17 cellular contexts compared by ENCODE assay signal in genomic region chr7:103877565-103877964, GRCh38.
A peak's percentile ranks its signal among the peaks of the same experiment; 100 is the strongest.
DNase-seq lines count a peak whose midpoint lies in the region; ATAC-seq, FAIRE-seq and TF ChIP-seq lines count a peak whose summit lies in the region.
"Had no signal": no experiment of that assay in that cellular context is flagged by ENCODE, and none has a peak within 500 bp of the region (broad histone marks: within the 10 kb centered on the region; RNA-seq: fewer than 3 reads in every experiment).

No MANE protein-coding gene starts in this region.

- CTCF ChIA-PET in WTC11 (lab: Charles Lee): interaction anchor here (0.7 to 1.2 kb wide), 2 partner anchors 29 to 46 kb away, joined by 3 to 4 read pairs; no protein-coding TSS in a partner anchor

- H3K36me3 Mint-ChIP-seq in WTC11: no peaks in the 10 kb centered on the region
- H3K36me3 Mint-ChIP-seq: CD14-positive monocyte; CD8-positive, alpha-beta memory T cell had no signal

- H3K27me3 ChIP-seq in gastrocnemius medialis: no peaks in the 10 kb centered on the region

- DNase-seq in GM12864 (ENCODE audit: low read depth) (no peak), WTC11 (ENCODE audit: low spot score) (no peak), fibroblast of mammary gland (ENCODE audit: low read depth) (no peak), urothelium cell line (ENCODE audit: low spot score) (no peak), NCI-H1930 (lab: John Stamatoyannopoulos, UW) (no peak), NCI-H1105 (lab: John Stamatoyannopoulos, UW) (no peak), gastrocnemius medialis (no peak)
- DNase-seq: Caco-2; CD8-positive, alpha-beta memory T cell; DND-41; GDM1 had no signal

- peaks cover 10% of the 10 kb centered on the region for H3K4me1 Mint-ChIP-seq in WTC11
- H3K4me1 Mint-ChIP-seq: CD14-positive monocyte; CD8-positive, alpha-beta memory T cell had no signal

- no peaks in the 10 kb centered on the region for H3K4me1 ChIP-seq in gastrocnemius medialis
- H3K4me1 ChIP-seq: A549, Caco-2 had no signal

- H3K27ac Mint-ChIP-seq in WTC11: no peak overlapping the region
- H3K27ac Mint-ChIP-seq: CD14-positive monocyte; CD8-positive, alpha-beta memory T cell had no signal

- peaks cover 3% of the 10 kb centered on the region for H3K9me3 Mint-ChIP-seq in WTC11
- H3K9me3 Mint-ChIP-seq: CD8-positive, alpha-beta memory T cell had no signal

- no peaks in the 10 kb centered on the region for H3K36me3 ChIP-seq in gastrocnemius medialis

- FAIRE-seq in urothelium cell line (lab: Jason Lieb, UNC): peak; percentile 20
- FAIRE-seq: A549, GM12891, H1, HepG2, HTR-8/SVneo had no signal

- no peaks in the 10 kb centered on the region for H3K9me3 ChIP-seq in gastrocnemius medialis
- H3K9me3 ChIP-seq: A549, Caco-2 had no signal

- H3K27ac ChIP-seq in gastrocnemius medialis: no peak overlapping the region
- H3K27ac ChIP-seq: A549 had no signal

- POLR2A ChIA-PET in WTC11 (lab: Charles Lee): interaction anchor here (0.9 kb wide), 1 partner anchor 65 kb away, joined by 5 read pairs; no protein-coding TSS in a partner anchor

- in situ Hi-C loops in gastrocnemius medialis (cut with MboI; ENCODE audit: low sequenced_read_pairs in 4 of 4): no loop called here

- H3K4me3 ChIP-seq in GM12864 (ENCODE audit: low read depth, low read length): no peak overlapping the region
- H3K4me3 ChIP-seq in fibroblast of mammary gland (ENCODE audit: control insufficient read depth, low read depth, low read length): no peak overlapping the region
- no peak overlapping the region for H3K4me3 ChIP-seq in gastrocnemius medialis
- H3K4me3 ChIP-seq: A549 had no signal

- ATAC-seq in WTC11 (peak; percentile 58), gastrocnemius medialis (no peak)
- ATAC-seq: A549, HepG2 had no signal

- TF ChIP-seq POLR2A in gastrocnemius medialis (IDR thresholded peaks at IDR 0.05): no peak

- H3K27me3 Mint-ChIP-seq in WTC11 (ENCODE audit: low read depth): no peaks in the 10 kb centered on the region

- no peak overlapping the region for H3K4me3 Mint-ChIP-seq in WTC11
- H3K4me3 Mint-ChIP-seq: CD14-positive monocyte; CD8-positive, alpha-beta memory T cell had no signal

- intact Hi-C loops in gastrocnemius medialis (cut with DNase I; ENCODE audit: low total_unique reads): no loop called here

- TF ChIP-seq CTCF in GM12864 (IDR thresholded peaks at IDR 0.05; ENCODE audit: low read depth, low read length, missing control alignments): peak; percentile 13
- TF ChIP-seq CTCF in WTC11 (IDR thresholded peaks at IDR 0.05): 0 out of 2 replicates have a peak, but pooled peaks have one; percentile 18
- TF ChIP-seq CTCF in fibroblast of mammary gland (conservative IDR thresholded peaks at IDR 0.05; ENCODE audit: control insufficient read depth, insufficient read depth, low read depth, low read length): peak; percentile 10
- TF ChIP-seq CTCF in gastrocnemius medialis (IDR thresholded peaks at IDR 0.05 in 4 of 5, conservative IDR thresholded peaks at IDR 0.05 in 1 of 5): no peak

TF ChIP-seq in WTC11, 78 proteins besides CTCF, POLR2A, EP300 and RAD21:
- no peak for TF ChIP-seq ELF4 (CRISPR knock-in tag; IDR thresholded peaks at IDR 0.05; ENCODE audit: low read depth)
- TF ChIP-seq ZMAT4 (CRISPR knock-in tag; IDR thresholded peaks at IDR 0.05): no peak
- TF ChIP-seq CREM (CRISPR knock-in tag; IDR thresholded peaks at IDR 0.05): no peak
- no peak for TF ChIP-seq STAT6 (CRISPR knock-in tag; conservative IDR thresholded peaks at IDR 0.05; ENCODE audit: low read depth)
- no peak for TF ChIP-seq OVOL2 (CRISPR knock-in tag; IDR thresholded peaks at IDR 0.05; ENCODE audit: borderline replicate concordance)
- no peak for TF ChIP-seq ATF6 (CRISPR knock-in tag; IDR thresholded peaks at IDR 0.05)
- TF ChIP-seq ATF2 (CRISPR knock-in tag; IDR thresholded peaks at IDR 0.05; ENCODE audit: borderline replicate concordance, low read depth): no peak
- TF ChIP-seq ARID4B (CRISPR knock-in tag; IDR thresholded peaks at IDR 0.05; ENCODE audit: borderline replicate concordance): no peak

Comparison
In these comparisons a context has a peak if more than half of its experiments do, and no peak if none do; other contexts are left out.
1. CTCF ChIP-seq: peak in GM12864 (single experiment), WTC11 (single experiment) and fibroblast of mammary gland (single experiment); none in gastrocnemius medialis (0 of 5).